In the genomic region with DNA sequence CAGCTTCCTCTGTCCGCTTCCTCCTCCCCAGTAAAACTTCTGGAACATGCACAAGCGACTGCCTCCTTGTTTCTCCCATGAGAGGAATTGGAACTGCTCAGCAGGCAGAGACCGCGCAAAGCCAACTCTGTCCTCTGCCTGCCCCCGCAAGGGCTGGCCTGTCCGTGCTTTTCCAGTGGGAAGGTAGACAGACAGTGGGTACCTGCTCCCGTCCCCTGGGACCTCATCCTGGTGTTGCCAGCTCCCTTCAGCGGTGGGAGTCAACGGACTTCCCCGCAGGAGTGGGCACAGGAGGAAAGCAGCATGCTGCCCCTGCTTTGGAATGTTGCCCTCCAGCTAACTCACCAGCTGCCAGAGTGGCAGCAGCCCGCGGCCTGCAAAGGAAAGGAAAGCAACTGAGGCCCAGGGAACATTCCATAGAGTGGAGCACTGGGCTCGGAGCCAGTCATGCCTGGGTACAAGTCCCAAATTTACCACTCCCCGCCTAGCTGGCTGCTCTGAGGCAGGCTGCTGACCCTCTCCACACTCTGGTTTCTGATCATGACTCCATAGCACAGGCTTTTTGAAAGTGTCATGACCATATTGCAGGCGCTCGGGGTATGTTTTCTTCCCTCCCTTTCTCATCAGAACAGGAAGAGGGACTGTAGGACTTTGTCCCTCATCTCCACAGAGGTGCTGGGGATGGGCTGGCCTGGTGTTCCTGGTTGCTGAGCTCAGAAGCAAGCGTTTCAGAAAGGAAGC, we compare ENCODE assay signal across 1 cellular context.
TF ChIP-seq lines count a peak whose summit lies in the region.

No MANE protein-coding gene starts in this region.

TF ChIP-seq in WTC11, 78 proteins besides CTCF, POLR2A, EP300 and RAD21 (continued from another document):
- TF ChIP-seq CDX4 (CRISPR knock-in tag; IDR thresholded peaks at IDR 0.05; ENCODE audit: borderline replicate concordance) = no peak
- TF ChIP-seq OVOL2 (CRISPR knock-in tag; IDR thresholded peaks at IDR 0.05; ENCODE audit: borderline replicate concordance) = no peak
- TF ChIP-seq CREB1 (CRISPR knock-in tag; IDR thresholded peaks at IDR 0.05) = no peak
- TF ChIP-seq SMAD3 (CRISPR knock-in tag; IDR thresholded peaks at IDR 0.05; ENCODE audit: borderline replicate concordance) = no peak
